9 cellular contexts compared by ENCODE assay signal in genomic region chr14:76954371-76954770, GRCh38.
DNase-seq lines count a peak whose midpoint lies in the region; ATAC-seq and TF ChIP-seq lines count a peak whose summit lies in the region.
"Had no signal": no experiment of that assay in that cellular context is flagged by ENCODE, and none has a peak within 500 bp of the region (broad histone marks: within the 10 kb centered on the region; RNA-seq: fewer than 3 reads in every experiment).

No MANE protein-coding gene starts in this region.

- no peaks in the 10 kb centered on the region for H3K9me3 Mint-ChIP-seq in T-helper 1 cell treated with Interleukin-12 subunit alpha and Interleukin-12 subunit beta and Interleukin-4 antibody, amounts not matched to agents 30 μg/mL and 1 μg/mL, for 36 hours
- no peaks in the 10 kb centered on the region for H3K9me3 Mint-ChIP-seq in activated naive CD8-positive, alpha-beta T cell treated with anti-CD3 and anti-CD28 coated beads, Interleukin-2, amount 10 ng/mL, durations not matched to agents 7 days and 5 days
- no peaks in the 10 kb centered on the region for H3K9me3 Mint-ChIP-seq in stimulated activated naive CD8-positive, alpha-beta T cell treated with anti-CD3 and anti-CD28 coated beads, Interleukin-15, amount 100 ng/mL, for 72 hours

- no peaks in the 10 kb centered on the region for H3K36me3 Mint-ChIP-seq in T-helper 1 cell treated with Interleukin-12 subunit alpha and Interleukin-12 subunit beta and Interleukin-4 antibody, amounts not matched to agents 30 μg/mL and 1 μg/mL, for 36 hours (ENCODE audit: low read depth)
- peaks cover 3% of the 10 kb centered on the region for H3K36me3 Mint-ChIP-seq in activated naive CD8-positive, alpha-beta T cell treated with anti-CD3 and anti-CD28 coated beads, Interleukin-2, amount 10 ng/mL, durations not matched to agents 7 days and 5 days

- DNase-seq in T-helper 1 cell (no peak), right lobe of liver (no peak)
- no peak for DNase-seq in activated naive CD8-positive, alpha-beta T cell treated with anti-CD3 and anti-CD28 coated beads, Interleukin-2, amount 10 ng/mL, durations not matched to agents 7 days and 5 days
- DNase-seq in stimulated activated naive CD8-positive, alpha-beta T cell treated with anti-CD3 and anti-CD28 coated beads, Interleukin-15, amount 100 ng/mL, for 72 hours, result no peak
- DNase-seq in stimulated activated CD4-positive, alpha-beta T cell treated with anti-CD3 and anti-CD28 coated beads, Interleukin-2, amount 100 ng/mL, for 48 hours, result no peak
- DNase-seq: NCI-H526 treated with DMSO at 0.1 percent for 48 hours had no signal

- peak overlapping the region; percentile 90 to 95 (median 92) for H3K27ac ChIP-seq in right lobe of liver

- no peak for ATAC-seq in activated naive CD8-positive, alpha-beta T cell treated with anti-CD3 and anti-CD28 coated beads, Interleukin-2, amount 10 ng/mL, durations not matched to agents 7 days and 5 days (ENCODE audit: low read depth)
- ATAC-seq in right lobe of liver (no peak), HG02763 (IDR thresholded peaks at IDR 0.05; ENCODE audit: unreplicated experiment) (no peak), GM18498 (IDR thresholded peaks at IDR 0.05; ENCODE audit: unreplicated experiment) (no peak)
- ATAC-seq in stimulated activated naive CD8-positive, alpha-beta T cell treated with anti-CD3 and anti-CD28 coated beads, Interleukin-15, amount 100 ng/mL, for 72 hours, result no peak

- TF ChIP-seq POLR2A in right lobe of liver (IDR thresholded peaks at IDR 0.05), result no peak

- intact Hi-C loops in right lobe of liver (cut with DNase I), result loop anchor here in 1 of 2 donors (10.0 kb wide), 1 partner anchor 70 kb away; the partner anchor contains the start of gene IRF2BPL

- no peaks in the 10 kb centered on the region for H3K9me3 ChIP-seq in right lobe of liver

- WGBS in right lobe of liver (ENCODE audit: insufficient coverage, low coverage, low lambda C conversion rate, missing lambda C conversion rate), result 73% methylated on average over 3 of the region's 3 CpGs

- no peak overlapping the region for H3K4me3 Mint-ChIP-seq in T-helper 1 cell treated with Interleukin-12 subunit alpha and Interleukin-12 subunit beta and Interleukin-4 antibody, amounts not matched to agents 30 μg/mL and 1 μg/mL, for 36 hours
- H3K4me3 Mint-ChIP-seq in activated naive CD8-positive, alpha-beta T cell treated with anti-CD3 and anti-CD28 coated beads, Interleukin-2, amount 10 ng/mL, durations not matched to agents 7 days and 5 days, result no peak overlapping the region
- H3K4me3 Mint-ChIP-seq in stimulated activated naive CD8-positive, alpha-beta T cell treated with anti-CD3 and anti-CD28 coated beads, Interleukin-15, amount 100 ng/mL, for 72 hours, result peak overlapping the region; percentile 49 to 51

- no peaks in the 10 kb centered on the region for H3K36me3 ChIP-seq in right lobe of liver

- H3K4me1 ChIP-seq in right lobe of liver, result peaks cover 0 to 40% (median 16%) of the 10 kb centered on the region in 4 donors

- peaks cover 49% of the 10 kb centered on the region for H3K4me1 Mint-ChIP-seq in T-helper 1 cell treated with Interleukin-12 subunit alpha and Interleukin-12 subunit beta and Interleukin-4 antibody, amounts not matched to agents 30 μg/mL and 1 μg/mL, for 36 hours (ENCODE audit: low read depth)
- H3K4me1 Mint-ChIP-seq in activated naive CD8-positive, alpha-beta T cell treated with anti-CD3 and anti-CD28 coated beads, Interleukin-2, amount 10 ng/mL, durations not matched to agents 7 days and 5 days, result peaks cover 61% of the 10 kb centered on the region
- peaks cover 82% of the 10 kb centered on the region for H3K4me1 Mint-ChIP-seq in stimulated activated naive CD8-positive, alpha-beta T cell treated with anti-CD3 and anti-CD28 coated beads, Interleukin-15, amount 100 ng/mL, for 72 hours

- POLR2A ChIA-PET in activated naive CD8-positive, alpha-beta T cell treated with anti-CD3 and anti-CD28 coated beads, Interleukin-2, amount 10 ng/mL, durations not matched to agents 7 days and 5 days (lab: Charles Lee), result interaction anchor here (1.2 to 4.2 kb wide), 9 partner anchors 8 to 87 kb away, joined by 3 to 37 read pairs (median 15); no protein-coding TSS in a partner anchor

- peak overlapping the region; percentile 10 for H3K27ac Mint-ChIP-seq in T-helper 1 cell treated with Interleukin-12 subunit alpha and Interleukin-12 subunit beta and Interleukin-4 antibody, amounts not matched to agents 30 μg/mL and 1 μg/mL, for 36 hours
- H3K27ac Mint-ChIP-seq in activated naive CD8-positive, alpha-beta T cell treated with anti-CD3 and anti-CD28 coated beads, Interleukin-2, amount 10 ng/mL, durations not matched to agents 7 days and 5 days, result peak overlapping the region; percentile 96
- H3K27ac Mint-ChIP-seq in stimulated activated naive CD8-positive, alpha-beta T cell treated with anti-CD3 and anti-CD28 coated beads, Interleukin-15, amount 100 ng/mL, for 72 hours, result peak overlapping the region; percentile 45 to 86

- no peak for TF ChIP-seq CTCF in right lobe of liver (IDR thresholded peaks at IDR 0.05)

- no peak overlapping the region for H3K4me3 ChIP-seq in right lobe of liver

- no peaks in the 10 kb centered on the region for H3K27me3 Mint-ChIP-seq in T-helper 1 cell treated with Interleukin-12 subunit alpha and Interleukin-12 subunit beta and Interleukin-4 antibody, amounts not matched to agents 30 μg/mL and 1 μg/mL, for 36 hours (ENCODE audit: low read depth)
- no peaks in the 10 kb centered on the region for H3K27me3 Mint-ChIP-seq in activated naive CD8-positive, alpha-beta T cell treated with anti-CD3 and anti-CD28 coated beads, Interleukin-2, amount 10 ng/mL, durations not matched to agents 7 days and 5 days
- H3K27me3 Mint-ChIP-seq in stimulated activated naive CD8-positive, alpha-beta T cell treated with anti-CD3 and anti-CD28 coated beads, Interleukin-15, amount 100 ng/mL, for 72 hours, result no peaks in the 10 kb centered on the region

- H3K27me3 ChIP-seq in right lobe of liver, result no peaks in the 10 kb centered on the region

Comparison
In these comparisons a context has a peak if more than half of its experiments do, and no peak if none do; other contexts are left out.
1. H3K27ac Mint-ChIP-seq: peak in every context shown above with its lines; median percentile 96 in activated naive CD8-positive, alpha-beta T cell treated with anti-CD3 and anti-CD28 coated beads, Interleukin-2, amount 10 ng/mL, durations not matched to agents 7 days and 5 days; 66 in stimulated activated naive CD8-positive, alpha-beta T cell treated with anti-CD3 and anti-CD28 coated beads, Interleukin-15, amount 100 ng/mL, for 72 hours; 10 in T-helper 1 cell treated with Interleukin-12 subunit alpha and Interleukin-12 subunit beta and Interleukin-4 antibody, amounts not matched to agents 30 μg/mL and 1 μg/mL, for 36 hours.
2. H3K4me3 Mint-ChIP-seq: peak in stimulated activated naive CD8-positive, alpha-beta T cell treated with anti-CD3 and anti-CD28 coated beads, Interleukin-15, amount 100 ng/mL, for 72 hours (2 of 2); none in T-helper 1 cell treated with Interleukin-12 subunit alpha and Interleukin-12 subunit beta and Interleukin-4 antibody, amounts not matched to agents 30 μg/mL and 1 μg/mL, for 36 hours (single experiment) and activated naive CD8-positive, alpha-beta T cell treated with anti-CD3 and anti-CD28 coated beads, Interleukin-2, amount 10 ng/mL, durations not matched to agents 7 days and 5 days (single experiment).